Comparison of ENCODE assay signal across 24 cellular contexts in the genomic region with DNA sequence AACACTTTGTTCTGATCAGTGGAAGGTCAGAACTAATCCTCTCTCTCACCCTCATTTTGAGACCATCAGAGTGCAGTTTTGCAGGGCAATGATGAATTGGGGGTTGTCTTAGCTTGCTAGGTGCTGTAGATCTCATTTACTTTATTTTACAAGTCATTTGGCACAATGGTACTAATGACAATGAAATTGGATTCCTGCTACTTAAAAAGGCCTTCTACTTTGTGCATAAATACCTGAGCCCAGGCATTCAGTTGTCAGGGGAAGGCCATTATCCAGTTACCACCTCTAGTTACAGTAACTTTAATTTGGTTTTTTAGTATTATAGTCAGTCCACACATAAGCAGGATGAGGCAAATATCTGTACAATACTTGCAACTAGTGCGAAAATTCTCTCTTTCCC.
DNase-seq lines count a peak whose midpoint lies in the region; ATAC-seq, FAIRE-seq and TF ChIP-seq lines count a peak whose summit lies in the region.
"Had no signal": no experiment of that assay in that cellular context is flagged by ENCODE, and none has a peak within 500 bp of the region (broad histone marks: within the 10 kb centered on the region; RNA-seq: fewer than 3 reads in every experiment).

No MANE protein-coding gene starts in this region.

- H2AK5ac ChIP-seq in H1 (ENCODE audit: low read depth, low read length), result no peak overlapping the region

- H3K27ac ChIP-seq in H1 (ENCODE audit: low read depth, low read length) (no peak overlapping the region), suprapubic skin (no peak overlapping the region), left lung (no peak overlapping the region), coronary artery (no peak overlapping the region)
- H3K27ac ChIP-seq: 22Rv1, BLaER1, C4-2B had no signal

- no peak overlapping the region for H3K14ac ChIP-seq in H1 (ENCODE audit: insufficient read length)

- TF ChIP-seq CTCF in H1 (IDR thresholded peaks at IDR 0.05; ENCODE audit: control extremely low read depth in 1 of 3, insufficient read depth in 1 of 3, low read depth in 1 of 3, low read length in 3 of 3) (no peak), nephron (IDR thresholded peaks at IDR 0.05; ENCODE audit: unreplicated experiment in 3 of 3) (no peak), suprapubic skin (IDR thresholded peaks at IDR 0.05) (no peak), left lung (IDR thresholded peaks at IDR 0.05) (no peak), coronary artery (IDR thresholded peaks at IDR 0.05) (no peak)

- peaks cover 0 to 10% (median 3%) of the 10 kb centered on the region in 4 experiments; a peak in 4 of 7 replicates for H3K4me1 ChIP-seq in H1 (replicated peaks in 1 of 4; ENCODE audit: control insufficient read depth in 3 of 4, insufficient read depth in 4 of 4, low read length in 3 of 4)
- no peaks in the 10 kb centered on the region for H3K4me1 ChIP-seq in suprapubic skin
- no peaks in the 10 kb centered on the region for H3K4me1 ChIP-seq in left lung
- H3K4me1 ChIP-seq: BLaER1 had no signal

- POLR2A ChIA-PET in H1 (lab: Charles Lee; ENCODE audit: partially characterized antibody), result no interaction called here

- no peak for ATAC-seq in left lung

- TF ChIP-seq EP300 in H1 (IDR thresholded peaks at IDR 0.05; ENCODE audit: borderline replicate concordance in 1 of 2, low read depth in 2 of 2, low read length in 2 of 2) (no peak), suprapubic skin (IDR thresholded peaks at IDR 0.05) (no peak)

- H4K5ac ChIP-seq in H1 (ENCODE audit: insufficient read length, low read depth, low read length), result no peak overlapping the region

- CTCF ChIA-PET in H1 (lab: Charles Lee; ENCODE audit: partially characterized antibody), result no interaction called here

- WGBS in H1 (ENCODE audit: extremely low coverage in 1 of 2, insufficient coverage in 1 of 2, insufficient read length in 1 of 2, insufficient replicate concordance in 2 of 2, low coverage in 1 of 2, low lambda C conversion rate in 2 of 2, missing lambda C conversion rate in 1 of 2), 2 experiments, result 90% methylated on average over 1 of the region's 1 CpG; no CpG with 5 or more reads in 1 of the 2 experiments
- WGBS in suprapubic skin, result 88% methylated on average over 1 of the region's 1 CpG

- no peaks in the 10 kb centered on the region for H3K9me3 ChIP-seq in H1 (ENCODE audit: insufficient read depth in 2 of 2, low read depth in 1 of 2, low read length in 1 of 2)
- no peaks in the 10 kb centered on the region for H3K9me3 ChIP-seq in suprapubic skin
- H3K9me3 ChIP-seq in left lung, result no peaks in the 10 kb centered on the region
- H3K9me3 ChIP-seq: BLaER1 had no signal

- no peaks in the 10 kb centered on the region for H3K36me3 Mint-ChIP-seq in nephron (ENCODE audit: low read depth)

- H2BK120ac ChIP-seq in H1 (replicated peaks; ENCODE audit: low read depth, low read length), result no peak overlapping the region

- no peak overlapping the region for H3K9ac ChIP-seq in H1 (replicated peaks in 1 of 4; ENCODE audit: extremely low read depth in 1 of 4, low read depth in 3 of 4, low read length in 3 of 4)
- H3K9ac ChIP-seq: BLaER1 had no signal

- H3K27me3 Mint-ChIP-seq in nephron (ENCODE audit: low read depth), result no peaks in the 10 kb centered on the region
- H3K27me3 Mint-ChIP-seq: B cell; CD4-positive, alpha-beta T cell had no signal

- no peak for FAIRE-seq in H1 (lab: Jason Lieb, UNC)
- FAIRE-seq: A204.1, GM12891, GM18507 had no signal

- no peaks in the 10 kb centered on the region for H3K27me3 ChIP-seq in H1 (replicated peaks in 1 of 4; ENCODE audit: control insufficient read depth in 3 of 4, extremely low read depth in 1 of 4, insufficient read depth in 3 of 4, low read length in 3 of 4)
- H3K27me3 ChIP-seq in suprapubic skin, result no peaks in the 10 kb centered on the region
- no peaks in the 10 kb centered on the region for H3K27me3 ChIP-seq in left lung
- H3K27me3 ChIP-seq: BLaER1 had no signal

- H3K79me1 ChIP-seq in H1 (ENCODE audit: low read depth, low read length), result no peaks in the 10 kb centered on the region

- H2AFZ ChIP-seq in H1 (ENCODE audit: low read length), result 0 out of 2 replicates have a peak overlapping the region, but pooled peaks have one; percentile 65

- no peak overlapping the region for H2BK12ac ChIP-seq in H1 (ENCODE audit: low read depth, low read length)

- no peak overlapping the region for H2BK5ac ChIP-seq in H1 (ENCODE audit: low read depth, low read length)

- no peaks in the 10 kb centered on the region for H4K20me1 ChIP-seq in H1 (replicated peaks in 1 of 2; ENCODE audit: control insufficient read depth in 1 of 2, insufficient read depth in 2 of 2, low read length in 2 of 2)
- H4K20me1 ChIP-seq: BLaER1 had no signal

- H3K4me3 ChIP-seq in H1 (ENCODE audit: extremely low read depth in 1 of 4, insufficient read depth in 2 of 4, low read depth in 3 of 4, low read length in 4 of 4) (0 out of 8 replicates have a peak overlapping the region, but pooled peaks of 1 of the 4 experiments have one; percentile 17), suprapubic skin (no peak overlapping the region), left lung (no peak overlapping the region), coronary artery (no peak overlapping the region)
- H3K4me3 ChIP-seq: BLaER1 had no signal

- H3K23ac ChIP-seq in H1 (ENCODE audit: insufficient read length), result no peak overlapping the region

- no peak overlapping the region for H2BK20ac ChIP-seq in H1 (ENCODE audit: low read length)

- H4K91ac ChIP-seq in H1 (replicated peaks; ENCODE audit: insufficient read length, low read length), result no peak overlapping the region

- no peaks in the 10 kb centered on the region for H3K23me2 ChIP-seq in H1 (ENCODE audit: low read depth, low read length)

- H3K27ac Mint-ChIP-seq in nephron, result peak overlapping the region; percentile 55 to 63 (median 61)
- H3K27ac Mint-ChIP-seq: B cell; CD4-positive, alpha-beta T cell had no signal

- intact Hi-C loops in left lung (cut with DNase I), result no loop called here

- no peak overlapping the region for H3K56ac ChIP-seq in H1 (replicated peaks; ENCODE audit: insufficient read length, low read depth, low read length)

- no peaks in the 10 kb centered on the region for H3K36me3 ChIP-seq in H1 (ENCODE audit: control insufficient read depth in 2 of 4, insufficient read depth in 4 of 4, low read length in 3 of 4)
- no peaks in the 10 kb centered on the region for H3K36me3 ChIP-seq in suprapubic skin
- no peaks in the 10 kb centered on the region for H3K36me3 ChIP-seq in left lung
- H3K36me3 ChIP-seq: BLaER1 had no signal

- H3K18ac ChIP-seq in H1 (ENCODE audit: extremely low read depth, low read length), result no peak overlapping the region

- no peak for TF ChIP-seq POLR2A in H1 (IDR thresholded peaks at IDR 0.05; ENCODE audit: control extremely low read depth in 1 of 2, low read depth in 2 of 2, low read length in 2 of 2)
- TF ChIP-seq POLR2A in suprapubic skin (IDR thresholded peaks at IDR 0.05), result no peak

- DNase-seq in NCI-H2107 treated with DMSO at 0.1 percent for 48 hours (lab: John Stamatoyannopoulos, UW; ENCODE audit: unreplicated experiment), result peak; percentile 3
- DNase-seq in NCI-H2107 (lab: John Stamatoyannopoulos, UW), result no peak
- peak; percentile 67 for DNase-seq in NCI-H82 (lab: John Stamatoyannopoulos, UW)
- DNase-seq in H1 (ENCODE audit: low read depth in 1 of 2, low spot score in 2 of 2), result no peak
- no peak for DNase-seq in suprapubic skin (ENCODE audit: low spot score in 2 of 2)
- DNase-seq in left lung, result no peak
- no peak for DNase-seq in coronary artery (ENCODE audit: low spot score)
- DNase-seq: Calu3; CD4-positive, alpha-beta T cell; COR-L47; DMS53; DMS79 treated with DMSO at 0.1 percent for 48 hours; GF-D8; GOT3; H7; HCEC 1CT had no signal

- H2BK15ac ChIP-seq in H1 (ENCODE audit: low read length), result no peak overlapping the region

- peaks cover 32% of the 10 kb centered on the region for H3K4me1 Mint-ChIP-seq in nephron
- H3K4me1 Mint-ChIP-seq: B cell had no signal

- H3K4me2 ChIP-seq in H1 (ENCODE audit: insufficient read depth in 1 of 2, low read depth in 2 of 2, low read length in 2 of 2), result 0 out of 4 replicates have a peak overlapping the region, but pooled peaks have one; percentile 2 to 24
- H3K4me2 ChIP-seq: BLaER1 had no signal

- no peak overlapping the region for H3K4ac ChIP-seq in H1 (replicated peaks; ENCODE audit: insufficient read length, low read depth, low read length)

- no peak overlapping the region for H4K8ac ChIP-seq in H1 (ENCODE audit: extremely low read depth, insufficient read depth, low read length)

- TF ChIP-seq RAD21 in H1 (IDR thresholded peaks at IDR 0.05 in 1 of 2, conservative IDR thresholded peaks at IDR 0.05 in 1 of 2; ENCODE audit: low read depth in 2 of 2, low read length in 2 of 2), result no peak

- H3K4me3 Mint-ChIP-seq in nephron, result no peak overlapping the region
- H3K4me3 Mint-ChIP-seq: B cell; CD4-positive, alpha-beta T cell had no signal

- peaks cover 7% of the 10 kb centered on the region for H3K9me3 Mint-ChIP-seq in nephron
- H3K9me3 Mint-ChIP-seq: CD4-positive, alpha-beta T cell had no signal

- H3K79me2 ChIP-seq in H1 (ENCODE audit: control insufficient read depth in 1 of 2, insufficient read depth in 2 of 2, low read length in 2 of 2), result no peaks in the 10 kb centered on the region

TF ChIP-seq in H1, 55 proteins besides CTCF, POLR2A, EP300 and RAD21 (continues in another document):
- TF ChIP-seq FOSL1 (IDR thresholded peaks at IDR 0.05; ENCODE audit: insufficient read depth, low read depth, low read length), result no peak

Comparison
In these comparisons a context has a peak if more than half of its experiments do, and no peak if none do; other contexts are left out.
1. DNase-seq: peak in NCI-H2107 treated with DMSO at 0.1 percent for 48 hours (single experiment) and NCI-H82 (single experiment); none in NCI-H2107 (single experiment), H1 (0 of 2), suprapubic skin (0 of 2), left lung (0 of 2) and coronary artery (single experiment).